In the genomic region with DNA sequence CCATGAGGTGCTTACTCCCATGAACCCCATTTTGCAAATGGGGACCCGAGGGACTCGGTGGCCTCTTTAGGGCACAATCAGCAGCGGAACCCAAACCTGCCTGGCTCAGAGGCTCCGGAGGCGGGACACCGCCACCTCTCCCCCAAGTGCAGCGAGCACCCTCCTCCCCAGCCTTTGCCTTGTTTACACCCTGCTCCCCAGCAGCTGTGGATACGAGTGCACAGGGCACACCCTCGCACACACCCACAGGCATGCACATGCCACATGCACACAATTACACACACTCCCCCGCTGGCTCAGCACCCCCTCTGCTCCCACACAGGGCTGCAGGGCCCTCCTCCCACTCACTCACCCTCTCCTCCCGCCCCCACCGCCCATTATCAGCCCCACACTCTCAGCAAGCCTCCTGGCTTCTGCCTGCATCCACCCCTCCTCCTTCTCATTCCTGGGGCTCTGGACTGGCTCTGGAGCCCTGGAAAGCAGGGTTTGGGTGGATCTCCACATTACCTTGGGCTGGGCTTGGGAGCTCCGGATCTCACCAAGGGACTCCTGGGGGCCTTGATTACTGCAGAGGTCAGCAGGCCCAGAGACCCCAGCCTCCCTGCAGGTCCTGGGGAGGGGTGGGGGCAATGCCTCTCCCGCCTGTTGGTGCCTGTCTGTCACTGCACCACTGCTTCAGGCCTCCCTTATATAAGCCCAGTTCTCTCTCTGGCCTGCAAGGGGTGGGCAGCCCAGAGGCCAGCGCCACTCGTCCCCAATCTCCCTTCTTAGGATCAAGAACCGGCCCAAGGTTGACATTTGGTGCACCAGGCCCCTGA, we compare ENCODE assay signal across 1 cellular context.
TF ChIP-seq lines count a peak whose summit lies in the region.

No MANE protein-coding gene starts in this region.

TF ChIP-seq in HepG2, 621 proteins besides CTCF, POLR2A, EP300 and RAD21 (continued from another document and continues in another):
- TF ChIP-seq, protein P1, sequence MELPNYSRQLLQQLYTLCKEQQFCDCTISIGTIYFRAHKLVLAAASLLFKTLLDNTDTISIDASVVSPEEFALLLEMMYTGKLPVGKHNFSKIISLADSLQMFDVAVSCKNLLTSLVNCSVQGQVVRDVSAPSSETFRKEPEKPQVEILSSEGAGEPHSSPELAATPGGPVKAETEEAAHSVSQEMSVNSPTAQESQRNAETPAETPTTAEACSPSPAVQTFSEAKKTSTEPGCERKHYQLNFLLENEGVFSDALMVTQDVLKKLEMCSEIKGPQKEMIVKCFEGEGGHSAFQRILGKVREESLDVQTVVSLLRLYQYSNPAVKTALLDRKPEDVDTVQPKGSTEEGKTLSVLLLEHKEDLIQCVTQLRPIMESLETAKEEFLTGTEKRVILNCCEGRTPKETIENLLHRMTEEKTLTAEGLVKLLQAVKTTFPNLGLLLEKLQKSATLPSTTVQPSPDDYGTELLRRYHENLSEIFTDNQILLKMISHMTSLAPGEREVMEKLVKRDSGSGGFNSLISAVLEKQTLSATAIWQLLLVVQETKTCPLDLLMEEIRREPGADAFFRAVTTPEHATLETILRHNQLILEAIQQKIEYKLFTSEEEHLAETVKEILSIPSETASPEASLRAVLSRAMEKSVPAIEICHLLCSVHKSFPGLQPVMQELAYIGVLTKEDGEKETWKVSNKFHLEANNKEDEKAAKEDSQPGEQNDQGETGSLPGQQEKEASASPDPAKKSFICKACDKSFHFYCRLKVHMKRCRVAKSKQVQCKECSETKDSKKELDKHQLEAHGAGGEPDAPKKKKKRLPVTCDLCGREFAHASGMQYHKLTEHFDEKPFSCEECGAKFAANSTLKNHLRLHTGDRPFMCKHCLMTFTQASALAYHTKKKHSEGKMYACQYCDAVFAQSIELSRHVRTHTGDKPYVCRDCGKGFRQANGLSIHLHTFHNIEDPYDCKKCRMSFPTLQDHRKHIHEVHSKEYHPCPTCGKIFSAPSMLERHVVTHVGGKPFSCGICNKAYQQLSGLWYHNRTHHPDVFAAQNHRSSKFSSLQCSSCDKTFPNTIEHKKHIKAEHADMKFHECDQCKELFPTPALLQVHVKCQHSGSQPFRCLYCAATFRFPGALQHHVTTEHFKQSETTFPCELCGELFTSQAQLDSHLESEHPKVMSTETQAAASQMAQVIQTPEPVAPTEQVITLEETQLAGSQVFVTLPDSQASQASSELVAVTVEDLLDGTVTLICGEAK (IDR thresholded peaks at IDR 0.05) = no peak
- TF ChIP-seq, protein P1 (CRISPR knock-in tag; IDR thresholded peaks at IDR 0.05) = no peak
- no peak for TF ChIP-seq NAIF1 (CRISPR knock-in tag; IDR thresholded peaks at IDR 0.05; ENCODE audit: borderline replicate concordance)
- TF ChIP-seq TGIF2 (CRISPR knock-in tag; IDR thresholded peaks at IDR 0.05) = no peak
- 0 out of 2 replicates have a peak, but pooled peaks have one; percentile 45 for TF ChIP-seq DNMT3B (CRISPR knock-in tag; conservative IDR thresholded peaks at IDR 0.05)
- peak; percentile 72 for TF ChIP-seq SAP130 (CRISPR knock-in tag; IDR thresholded peaks at IDR 0.05; ENCODE audit: low read depth)
- TF ChIP-seq ZMAT3 (CRISPR knock-in tag; conservative IDR thresholded peaks at IDR 0.05) = 0 out of 2 replicates have a peak, but pooled peaks have one; percentile 36
- 0 out of 2 replicates have a peak, but pooled peaks have one; percentile 19 for TF ChIP-seq RARA (CRISPR knock-in tag; IDR thresholded peaks at IDR 0.05)
- TF ChIP-seq ZNF468 (CRISPR knock-in tag; IDR thresholded peaks at IDR 0.05) = no peak
- TF ChIP-seq, protein P2, sequence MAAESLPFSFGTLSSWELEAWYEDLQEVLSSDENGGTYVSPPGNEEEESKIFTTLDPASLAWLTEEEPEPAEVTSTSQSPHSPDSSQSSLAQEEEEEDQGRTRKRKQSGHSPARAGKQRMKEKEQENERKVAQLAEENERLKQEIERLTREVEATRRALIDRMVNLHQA (CRISPR knock-in tag; IDR thresholded peaks at IDR 0.05) = no peak
- peak; percentile 79; the same call in 1 of the 2 replicates for TF ChIP-seq BRD4 (CRISPR knock-in tag; IDR thresholded peaks at IDR 0.05)
- 0 out of 2 replicates have a peak, but pooled peaks have one; percentile 44 for TF ChIP-seq ERF (CRISPR knock-in tag; IDR thresholded peaks at IDR 0.05)
- TF ChIP-seq, protein P3, sequence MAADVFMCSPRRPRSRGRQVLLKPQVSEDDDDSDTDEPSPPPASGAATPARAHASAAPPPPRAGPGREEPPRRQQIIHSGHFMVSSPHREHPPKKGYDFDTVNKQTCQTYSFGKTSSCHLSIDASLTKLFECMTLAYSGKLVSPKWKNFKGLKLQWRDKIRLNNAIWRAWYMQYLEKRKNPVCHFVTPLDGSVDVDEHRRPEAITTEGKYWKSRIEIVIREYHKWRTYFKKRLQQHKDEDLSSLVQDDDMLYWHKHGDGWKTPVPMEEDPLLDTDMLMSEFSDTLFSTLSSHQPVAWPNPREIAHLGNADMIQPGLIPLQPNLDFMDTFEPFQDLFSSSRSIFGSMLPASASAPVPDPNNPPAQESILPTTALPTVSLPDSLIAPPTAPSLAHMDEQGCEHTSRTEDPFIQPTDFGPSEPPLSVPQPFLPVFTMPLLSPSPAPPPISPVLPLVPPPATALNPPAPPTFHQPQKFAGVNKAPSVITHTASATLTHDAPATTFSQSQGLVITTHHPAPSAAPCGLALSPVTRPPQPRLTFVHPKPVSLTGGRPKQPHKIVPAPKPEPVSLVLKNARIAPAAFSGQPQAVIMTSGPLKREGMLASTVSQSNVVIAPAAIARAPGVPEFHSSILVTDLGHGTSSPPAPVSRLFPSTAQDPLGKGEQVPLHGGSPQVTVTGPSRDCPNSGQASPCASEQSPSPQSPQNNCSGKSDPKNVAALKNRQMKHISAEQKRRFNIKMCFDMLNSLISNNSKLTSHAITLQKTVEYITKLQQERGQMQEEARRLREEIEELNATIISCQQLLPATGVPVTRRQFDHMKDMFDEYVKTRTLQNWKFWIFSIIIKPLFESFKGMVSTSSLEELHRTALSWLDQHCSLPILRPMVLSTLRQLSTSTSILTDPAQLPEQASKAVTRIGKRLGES (CRISPR knock-in tag; IDR thresholded peaks at IDR 0.05; ENCODE audit: borderline replicate concordance) = peak; percentile 81; the same call in 1 of the 2 replicates
- no peak for TF ChIP-seq STAT5B (CRISPR knock-in tag; IDR thresholded peaks at IDR 0.05)
- no peak for TF ChIP-seq SALL2 (CRISPR knock-in tag; IDR thresholded peaks at IDR 0.05)
- TF ChIP-seq ETV6 (CRISPR knock-in tag; conservative IDR thresholded peaks at IDR 0.05) = no peak
- no peak for TF ChIP-seq MTF1 (CRISPR knock-in tag; IDR thresholded peaks at IDR 0.05)
- TF ChIP-seq, protein P4, sequence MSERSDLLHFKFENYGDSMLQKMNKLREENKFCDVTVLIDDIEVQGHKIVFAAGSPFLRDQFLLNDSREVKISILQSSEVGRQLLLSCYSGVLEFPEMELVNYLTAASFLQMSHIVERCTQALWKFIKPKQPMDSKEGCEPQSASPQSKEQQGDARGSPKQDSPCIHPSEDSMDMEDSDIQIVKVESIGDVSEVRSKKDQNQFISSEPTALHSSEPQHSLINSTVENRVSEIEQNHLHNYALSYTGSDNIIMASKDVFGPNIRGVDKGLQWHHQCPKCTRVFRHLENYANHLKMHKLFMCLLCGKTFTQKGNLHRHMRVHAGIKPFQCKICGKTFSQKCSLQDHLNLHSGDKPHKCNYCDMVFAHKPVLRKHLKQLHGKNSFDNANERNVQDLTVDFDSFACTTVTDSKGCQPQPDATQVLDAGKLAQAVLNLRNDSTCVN (CRISPR knock-in tag; IDR thresholded peaks at IDR 0.05; ENCODE audit: borderline replicate concordance) = peak; percentile 72; the same call in 1 of the 2 replicates
- no peak for TF ChIP-seq ZNF333 (CRISPR knock-in tag; IDR thresholded peaks at IDR 0.05; ENCODE audit: borderline replicate concordance)
- no peak; the same call in 1 of the 2 replicates for TF ChIP-seq ZNF225 (CRISPR knock-in tag; IDR thresholded peaks at IDR 0.05)
- no peak for TF ChIP-seq FOSL1 (CRISPR knock-in tag; IDR thresholded peaks at IDR 0.05; ENCODE audit: borderline replicate concordance)
- TF ChIP-seq, protein P5, sequence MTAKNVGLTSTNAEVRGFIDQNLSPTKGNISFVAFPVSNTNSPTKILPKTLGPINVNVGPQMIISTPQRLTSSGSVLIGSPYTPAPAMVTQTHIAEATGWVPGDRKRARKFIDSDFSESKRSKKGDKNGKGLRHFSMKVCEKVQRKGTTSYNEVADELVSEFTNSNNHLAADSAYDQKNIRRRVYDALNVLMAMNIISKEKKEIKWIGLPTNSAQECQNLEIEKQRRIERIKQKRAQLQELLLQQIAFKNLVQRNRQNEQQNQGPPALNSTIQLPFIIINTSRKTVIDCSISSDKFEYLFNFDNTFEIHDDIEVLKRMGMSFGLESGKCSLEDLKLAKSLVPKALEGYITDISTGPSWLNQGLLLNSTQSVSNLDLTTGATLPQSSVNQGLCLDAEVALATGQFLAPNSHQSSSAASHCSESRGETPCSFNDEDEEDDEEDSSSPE (CRISPR knock-in tag; IDR thresholded peaks at IDR 0.05) = no peak
- TF ChIP-seq DMAP1 (CRISPR knock-in tag; IDR thresholded peaks at IDR 0.05) = no peak
- TF ChIP-seq, protein P6, sequence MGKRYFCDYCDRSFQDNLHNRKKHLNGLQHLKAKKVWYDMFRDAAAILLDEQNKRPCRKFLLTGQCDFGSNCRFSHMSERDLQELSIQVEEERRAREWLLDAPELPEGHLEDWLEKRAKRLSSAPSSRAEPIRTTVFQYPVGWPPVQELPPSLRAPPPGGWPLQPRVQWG (CRISPR knock-in tag; IDR thresholded peaks at IDR 0.05; ENCODE audit: borderline replicate concordance, low read depth) = no peak
- TF ChIP-seq, protein P7, sequence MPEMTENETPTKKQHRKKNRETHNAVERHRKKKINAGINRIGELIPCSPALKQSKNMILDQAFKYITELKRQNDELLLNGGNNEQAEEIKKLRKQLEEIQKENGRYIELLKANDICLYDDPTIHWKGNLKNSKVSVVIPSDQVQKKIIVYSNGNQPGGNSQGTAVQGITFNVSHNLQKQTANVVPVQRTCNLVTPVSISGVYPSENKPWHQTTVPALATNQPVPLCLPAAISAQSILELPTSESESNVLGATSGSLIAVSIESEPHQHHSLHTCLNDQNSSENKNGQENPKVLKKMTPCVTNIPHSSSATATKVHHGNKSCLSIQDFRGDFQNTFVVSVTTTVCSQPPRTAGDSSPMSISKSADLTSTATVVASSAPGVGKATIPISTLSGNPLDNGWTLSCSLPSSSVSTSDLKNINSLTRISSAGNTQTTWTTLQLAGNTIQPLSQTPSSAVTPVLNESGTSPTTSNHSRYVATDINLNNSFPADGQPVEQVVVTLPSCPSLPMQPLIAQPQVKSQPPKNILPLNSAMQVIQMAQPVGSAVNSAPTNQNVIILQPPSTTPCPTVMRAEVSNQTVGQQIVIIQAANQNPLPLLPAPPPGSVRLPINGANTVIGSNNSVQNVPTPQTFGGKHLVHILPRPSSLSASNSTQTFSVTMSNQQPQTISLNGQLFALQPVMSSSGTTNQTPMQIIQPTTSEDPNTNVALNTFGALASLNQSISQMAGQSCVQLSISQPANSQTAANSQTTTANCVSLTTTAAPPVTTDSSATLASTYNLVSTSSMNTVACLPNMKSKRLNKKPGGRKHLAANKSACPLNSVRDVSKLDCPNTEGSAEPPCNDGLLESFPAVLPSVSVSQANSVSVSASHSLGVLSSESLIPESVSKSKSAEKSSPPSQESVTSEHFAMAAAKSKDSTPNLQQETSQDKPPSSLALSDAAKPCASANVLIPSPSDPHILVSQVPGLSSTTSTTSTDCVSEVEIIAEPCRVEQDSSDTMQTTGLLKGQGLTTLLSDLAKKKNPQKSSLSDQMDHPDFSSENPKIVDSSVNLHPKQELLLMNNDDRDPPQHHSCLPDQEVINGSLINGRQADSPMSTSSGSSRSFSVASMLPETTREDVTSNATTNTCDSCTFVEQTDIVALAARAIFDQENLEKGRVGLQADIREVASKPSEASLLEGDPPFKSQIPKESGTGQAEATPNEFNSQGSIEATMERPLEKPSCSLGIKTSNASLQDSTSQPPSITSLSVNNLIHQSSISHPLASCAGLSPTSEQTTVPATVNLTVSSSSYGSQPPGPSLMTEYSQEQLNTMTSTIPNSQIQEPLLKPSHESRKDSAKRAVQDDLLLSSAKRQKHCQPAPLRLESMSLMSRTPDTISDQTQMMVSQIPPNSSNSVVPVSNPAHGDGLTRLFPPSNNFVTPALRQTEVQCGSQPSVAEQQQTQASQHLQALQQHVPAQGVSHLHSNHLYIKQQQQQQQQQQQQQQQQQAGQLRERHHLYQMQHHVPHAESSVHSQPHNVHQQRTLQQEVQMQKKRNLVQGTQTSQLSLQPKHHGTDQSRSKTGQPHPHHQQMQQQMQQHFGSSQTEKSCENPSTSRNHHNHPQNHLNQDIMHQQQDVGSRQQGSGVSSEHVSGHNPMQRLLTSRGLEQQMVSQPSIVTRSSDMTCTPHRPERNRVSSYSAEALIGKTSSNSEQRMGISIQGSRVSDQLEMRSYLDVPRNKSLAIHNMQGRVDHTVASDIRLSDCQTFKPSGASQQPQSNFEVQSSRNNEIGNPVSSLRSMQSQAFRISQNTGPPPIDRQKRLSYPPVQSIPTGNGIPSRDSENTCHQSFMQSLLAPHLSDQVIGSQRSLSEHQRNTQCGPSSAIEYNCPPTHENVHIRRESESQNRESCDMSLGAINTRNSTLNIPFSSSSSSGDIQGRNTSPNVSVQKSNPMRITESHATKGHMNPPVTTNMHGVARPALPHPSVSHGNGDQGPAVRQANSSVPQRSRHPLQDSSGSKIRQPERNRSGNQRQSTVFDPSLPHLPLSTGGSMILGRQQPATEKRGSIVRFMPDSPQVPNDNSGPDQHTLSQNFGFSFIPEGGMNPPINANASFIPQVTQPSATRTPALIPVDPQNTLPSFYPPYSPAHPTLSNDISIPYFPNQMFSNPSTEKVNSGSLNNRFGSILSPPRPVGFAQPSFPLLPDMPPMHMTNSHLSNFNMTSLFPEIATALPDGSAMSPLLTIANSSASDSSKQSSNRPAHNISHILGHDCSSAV (CRISPR knock-in tag; IDR thresholded peaks at IDR 0.05; ENCODE audit: borderline replicate concordance) = no peak
- no peak for TF ChIP-seq RFXANK (CRISPR knock-in tag; IDR thresholded peaks at IDR 0.05)
- 0 out of 2 replicates have a peak, but pooled peaks have one; percentile 45 for TF ChIP-seq IRF2 (CRISPR knock-in tag; IDR thresholded peaks at IDR 0.05)
- TF ChIP-seq KLF12 (CRISPR knock-in tag; IDR thresholded peaks at IDR 0.05; ENCODE audit: borderline replicate concordance) = no peak
- TF ChIP-seq ZNF383 (CRISPR knock-in tag; IDR thresholded peaks at IDR 0.05; ENCODE audit: borderline replicate concordance) = no peak
